ENCODE assay signal across 2 cellular contexts in the genomic region with DNA sequence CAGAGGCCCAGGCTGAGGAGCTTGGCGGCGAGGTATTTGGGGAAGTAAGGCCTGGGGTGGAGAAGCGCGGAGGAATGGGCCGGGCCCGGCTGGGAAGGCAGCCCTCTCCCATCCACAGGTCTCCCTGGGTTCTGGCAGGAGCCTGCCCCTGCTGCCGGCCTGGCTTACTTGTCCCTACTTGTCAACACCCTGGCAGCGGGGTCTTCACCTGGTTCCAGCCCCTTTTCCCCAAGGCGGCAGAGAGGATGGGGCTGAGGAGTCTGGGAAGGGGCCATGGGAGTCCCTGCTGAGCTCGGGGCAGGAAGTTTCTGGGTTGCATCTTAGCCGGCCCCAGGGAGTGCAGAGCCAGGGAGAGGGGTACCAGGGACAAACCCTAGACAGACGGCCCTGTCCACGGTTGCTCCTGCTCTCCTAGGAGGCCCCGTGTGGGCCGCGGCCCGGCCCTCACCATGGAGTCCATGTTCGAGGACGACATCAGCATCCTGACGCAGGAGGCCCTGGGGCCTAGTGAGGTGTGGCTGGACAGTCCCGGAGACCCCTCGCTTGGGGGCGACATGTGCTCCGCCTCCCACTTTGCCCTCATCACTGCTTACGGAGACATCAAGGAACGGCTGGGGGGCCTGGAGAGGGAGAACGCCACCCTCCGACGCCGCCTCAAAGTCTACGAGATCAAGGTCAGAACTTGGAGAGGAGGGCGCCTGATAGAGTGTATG.
TF ChIP-seq lines count a peak whose summit lies in the region.

No MANE protein-coding gene starts in this region.

TF ChIP-seq in SK-N-SH, 30 proteins besides CTCF, POLR2A, EP300 and RAD21 (continued from another document):
- TF ChIP-seq, protein P1, sequence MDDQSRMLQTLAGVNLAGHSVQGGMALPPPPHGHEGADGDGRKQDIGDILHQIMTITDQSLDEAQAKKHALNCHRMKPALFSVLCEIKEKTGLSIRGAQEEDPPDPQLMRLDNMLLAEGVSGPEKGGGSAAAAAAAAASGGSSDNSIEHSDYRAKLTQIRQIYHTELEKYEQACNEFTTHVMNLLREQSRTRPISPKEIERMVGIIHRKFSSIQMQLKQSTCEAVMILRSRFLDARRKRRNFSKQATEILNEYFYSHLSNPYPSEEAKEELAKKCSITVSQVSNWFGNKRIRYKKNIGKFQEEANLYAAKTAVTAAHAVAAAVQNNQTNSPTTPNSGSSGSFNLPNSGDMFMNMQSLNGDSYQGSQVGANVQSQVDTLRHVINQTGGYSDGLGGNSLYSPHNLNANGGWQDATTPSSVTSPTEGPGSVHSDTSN (IDR thresholded peaks at IDR 0.05), result no peak
- TF ChIP-seq RFX5 (IDR thresholded peaks at IDR 0.05; ENCODE audit: low read length) (no peak), FOXM1 (IDR thresholded peaks at IDR 0.05; ENCODE audit: low read depth) (no peak), RCOR1 (IDR thresholded peaks at IDR 0.05; ENCODE audit: low read length) (no peak), YY1 (IDR thresholded peaks at IDR 0.05; ENCODE audit: low read depth) (no peak), TEAD4 (IDR thresholded peaks at IDR 0.05; ENCODE audit: borderline replicate concordance, insufficient read depth) (no peak), FOXJ3 (CRISPR knock-in tag; IDR thresholded peaks at IDR 0.05) (no peak), CHD2 (IDR thresholded peaks at IDR 0.05; ENCODE audit: low read length, partially characterized antibody) (no peak), NFIC (IDR thresholded peaks at IDR 0.05; ENCODE audit: borderline replicate concordance) (no peak), JUND (IDR thresholded peaks at IDR 0.05) (no peak)
- TF ChIP-seq, protein P2, sequence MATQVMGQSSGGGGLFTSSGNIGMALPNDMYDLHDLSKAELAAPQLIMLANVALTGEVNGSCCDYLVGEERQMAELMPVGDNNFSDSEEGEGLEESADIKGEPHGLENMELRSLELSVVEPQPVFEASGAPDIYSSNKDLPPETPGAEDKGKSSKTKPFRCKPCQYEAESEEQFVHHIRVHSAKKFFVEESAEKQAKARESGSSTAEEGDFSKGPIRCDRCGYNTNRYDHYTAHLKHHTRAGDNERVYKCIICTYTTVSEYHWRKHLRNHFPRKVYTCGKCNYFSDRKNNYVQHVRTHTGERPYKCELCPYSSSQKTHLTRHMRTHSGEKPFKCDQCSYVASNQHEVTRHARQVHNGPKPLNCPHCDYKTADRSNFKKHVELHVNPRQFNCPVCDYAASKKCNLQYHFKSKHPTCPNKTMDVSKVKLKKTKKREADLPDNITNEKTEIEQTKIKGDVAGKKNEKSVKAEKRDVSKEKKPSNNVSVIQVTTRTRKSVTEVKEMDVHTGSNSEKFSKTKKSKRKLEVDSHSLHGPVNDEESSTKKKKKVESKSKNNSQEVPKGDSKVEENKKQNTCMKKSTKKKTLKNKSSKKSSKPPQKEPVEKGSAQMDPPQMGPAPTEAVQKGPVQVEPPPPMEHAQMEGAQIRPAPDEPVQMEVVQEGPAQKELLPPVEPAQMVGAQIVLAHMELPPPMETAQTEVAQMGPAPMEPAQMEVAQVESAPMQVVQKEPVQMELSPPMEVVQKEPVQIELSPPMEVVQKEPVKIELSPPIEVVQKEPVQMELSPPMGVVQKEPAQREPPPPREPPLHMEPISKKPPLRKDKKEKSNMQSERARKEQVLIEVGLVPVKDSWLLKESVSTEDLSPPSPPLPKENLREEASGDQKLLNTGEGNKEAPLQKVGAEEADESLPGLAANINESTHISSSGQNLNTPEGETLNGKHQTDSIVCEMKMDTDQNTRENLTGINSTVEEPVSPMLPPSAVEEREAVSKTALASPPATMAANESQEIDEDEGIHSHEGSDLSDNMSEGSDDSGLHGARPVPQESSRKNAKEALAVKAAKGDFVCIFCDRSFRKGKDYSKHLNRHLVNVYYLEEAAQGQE (IDR thresholded peaks at IDR 0.05; ENCODE audit: low read depth, low read length), result no peak
- TF ChIP-seq, protein P3, sequence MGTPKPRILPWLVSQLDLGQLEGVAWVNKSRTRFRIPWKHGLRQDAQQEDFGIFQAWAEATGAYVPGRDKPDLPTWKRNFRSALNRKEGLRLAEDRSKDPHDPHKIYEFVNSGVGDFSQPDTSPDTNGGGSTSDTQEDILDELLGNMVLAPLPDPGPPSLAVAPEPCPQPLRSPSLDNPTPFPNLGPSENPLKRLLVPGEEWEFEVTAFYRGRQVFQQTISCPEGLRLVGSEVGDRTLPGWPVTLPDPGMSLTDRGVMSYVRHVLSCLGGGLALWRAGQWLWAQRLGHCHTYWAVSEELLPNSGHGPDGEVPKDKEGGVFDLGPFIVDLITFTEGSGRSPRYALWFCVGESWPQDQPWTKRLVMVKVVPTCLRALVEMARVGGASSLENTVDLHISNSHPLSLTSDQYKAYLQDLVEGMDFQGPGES (IDR thresholded peaks at IDR 0.05; ENCODE audit: low read depth, low read length), result no peak
- TF ChIP-seq, protein P4, sequence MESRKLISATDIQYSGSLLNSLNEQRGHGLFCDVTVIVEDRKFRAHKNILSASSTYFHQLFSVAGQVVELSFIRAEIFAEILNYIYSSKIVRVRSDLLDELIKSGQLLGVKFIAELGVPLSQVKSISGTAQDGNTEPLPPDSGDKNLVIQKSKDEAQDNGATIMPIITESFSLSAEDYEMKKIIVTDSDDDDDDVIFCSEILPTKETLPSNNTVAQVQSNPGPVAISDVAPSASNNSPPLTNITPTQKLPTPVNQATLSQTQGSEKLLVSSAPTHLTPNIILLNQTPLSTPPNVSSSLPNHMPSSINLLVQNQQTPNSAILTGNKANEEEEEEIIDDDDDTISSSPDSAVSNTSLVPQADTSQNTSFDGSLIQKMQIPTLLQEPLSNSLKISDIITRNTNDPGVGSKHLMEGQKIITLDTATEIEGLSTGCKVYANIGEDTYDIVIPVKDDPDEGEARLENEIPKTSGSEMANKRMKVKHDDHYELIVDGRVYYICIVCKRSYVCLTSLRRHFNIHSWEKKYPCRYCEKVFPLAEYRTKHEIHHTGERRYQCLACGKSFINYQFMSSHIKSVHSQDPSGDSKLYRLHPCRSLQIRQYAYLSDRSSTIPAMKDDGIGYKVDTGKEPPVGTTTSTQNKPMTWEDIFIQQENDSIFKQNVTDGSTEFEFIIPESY (IDR thresholded peaks at IDR 0.05; ENCODE audit: borderline replicate concordance, low read depth), result no peak
- TF ChIP-seq, protein P5, sequence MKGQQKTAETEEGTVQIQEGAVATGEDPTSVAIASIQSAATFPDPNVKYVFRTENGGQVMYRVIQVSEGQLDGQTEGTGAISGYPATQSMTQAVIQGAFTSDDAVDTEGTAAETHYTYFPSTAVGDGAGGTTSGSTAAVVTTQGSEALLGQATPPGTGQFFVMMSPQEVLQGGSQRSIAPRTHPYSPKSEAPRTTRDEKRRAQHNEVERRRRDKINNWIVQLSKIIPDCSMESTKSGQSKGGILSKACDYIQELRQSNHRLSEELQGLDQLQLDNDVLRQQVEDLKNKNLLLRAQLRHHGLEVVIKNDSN (IDR thresholded peaks at IDR 0.05; ENCODE audit: borderline replicate concordance, low read depth), result no peak

TF ChIP-seq in SK-N-SH treated with all-trans-retinoic acid at 6 μM for 48 hours, 23 proteins besides CTCF, POLR2A, EP300 and RAD21:
- TF ChIP-seq, protein P6, sequence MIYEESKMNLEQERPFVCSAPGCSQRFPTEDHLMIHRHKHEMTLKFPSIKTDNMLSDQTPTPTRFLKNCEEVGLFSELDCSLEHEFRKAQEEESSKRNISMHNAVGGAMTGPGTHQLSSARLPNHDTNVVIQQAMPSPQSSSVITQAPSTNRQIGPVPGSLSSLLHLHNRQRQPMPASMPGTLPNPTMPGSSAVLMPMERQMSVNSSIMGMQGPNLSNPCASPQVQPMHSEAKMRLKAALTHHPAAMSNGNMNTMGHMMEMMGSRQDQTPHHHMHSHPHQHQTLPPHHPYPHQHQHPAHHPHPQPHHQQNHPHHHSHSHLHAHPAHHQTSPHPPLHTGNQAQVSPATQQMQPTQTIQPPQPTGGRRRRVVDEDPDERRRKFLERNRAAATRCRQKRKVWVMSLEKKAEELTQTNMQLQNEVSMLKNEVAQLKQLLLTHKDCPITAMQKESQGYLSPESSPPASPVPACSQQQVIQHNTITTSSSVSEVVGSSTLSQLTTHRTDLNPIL (CRISPR knock-in tag; IDR thresholded peaks at IDR 0.05; ENCODE audit: low read depth), result no peak
- no peak for TF ChIP-seq BACH2 (CRISPR knock-in tag; IDR thresholded peaks at IDR 0.05; ENCODE audit: borderline replicate concordance)
